ENCODE assay signal across 8 cellular contexts in genomic region chr17:44219636-44220210, GRCh38. TPM values are rescaled to one million over a fixed set of nuclear protein-coding genes. Genes with fewer than 3 reads are reported as not detected.
A peak's percentile ranks its signal among the peaks of the same experiment; 100 is the strongest.
DNase-seq lines count a peak whose midpoint lies in the region; ATAC-seq and TF ChIP-seq lines count a peak whose summit lies in the region.

Gene UBTF (minus strand): TSS chr17:44219675. CDS start chr17:44218229, 1,446 bp downstream.

- no peaks in the 10 kb centered on the region for H3K9me3 ChIP-seq in testis

- WGBS in testis, 2 donors, result 1 to 5% methylated on average over 4 to 19 of the region's 68 CpGs

- peak within 1 kb of the TSS; percentile 97 for H3K27ac Mint-ChIP-seq in nephron progenitor cell

- no peaks in the 10 kb centered on the region for H3K27me3 Mint-ChIP-seq in nephron progenitor cell (ENCODE audit: low read depth, poor library complexity)

- TF ChIP-seq POLR2A in testis (IDR thresholded peaks at IDR 0.05), result no peak

- H3K27ac ChIP-seq in foreskin keratinocyte (peak within 1 kb of the TSS; percentile 95), testis (peak within 1 kb of the TSS; percentile 96 to 99)

- peak within 1 kb of the TSS; percentile 93 for H3K4me3 Mint-ChIP-seq in nephron progenitor cell

- intact Hi-C loops in testis (cut with DNase I; ENCODE audit: low total_unique reads), result loop anchor here (5.0 kb wide), 1 partner anchor 103 kb away; the partner anchor contains the start of gene SLC25A39

- ATAC-seq in GM18907 (IDR thresholded peaks at IDR 0.05; ENCODE audit: unreplicated experiment) (peak; percentile 24), foreskin keratinocyte (peak; percentile 21)

- peak within 1 kb of the TSS; percentile 78 to 93 for H3K4me3 ChIP-seq in testis

- TF ChIP-seq CTCF in foreskin keratinocyte (conservative IDR thresholded peaks at IDR 0.05) (no peak), nephron progenitor cell (IDR thresholded peaks at IDR 0.05) (no peak), testis (IDR thresholded peaks at IDR 0.05) (no peak)

- H3K9me3 Mint-ChIP-seq in nephron progenitor cell, result no peaks in the 10 kb centered on the region

- H3K4me1 Mint-ChIP-seq in nephron progenitor cell, result peaks cover 45% of the 10 kb centered on the region

- peaks cover 24% of the 10 kb centered on the region for H3K36me3 Mint-ChIP-seq in nephron progenitor cell (ENCODE audit: low read depth)

- no peaks in the 10 kb centered on the region for H3K36me3 ChIP-seq in testis (ENCODE audit: low read depth, missing control alignments)

- H3K4me1 ChIP-seq in foreskin keratinocyte (peaks cover 16% of the 10 kb centered on the region), testis (peaks cover 31% of the 10 kb centered on the region)

- H3K27me3 ChIP-seq in foreskin keratinocyte (no peaks in the 10 kb centered on the region), testis (no peaks in the 10 kb centered on the region)

- DNase-seq in A172 (ENCODE audit: low spot score) (peak; percentile 40), HK-2 (ENCODE audit: unreplicated experiment) (peak; percentile 68), OCI-M1 (lab: John Stamatoyannopoulos, UW) (peak; percentile 77), activated gamma-delta T cell treated with Interleukin-2 at 50 U/mL for 16 hours (peak; percentile 76), foreskin keratinocyte (no peak), nephron progenitor cell (peak; percentile 75), testis (peak; percentile 60)

RNA-seq across cellular contexts. Expression of gene UBTF, which starts in this region (rescaled TPM):
- 67.4 and 75.3 TPM in 2 replicates for total RNA-seq in A172 (2014; rRNA removed; shearing (Covaris generic))
- 49.8 and 56.0 TPM in 2 replicates for total RNA-seq in foreskin keratinocyte
- 28.8 and 32.1 TPM in 2 replicates for polyA plus RNA-seq in foreskin keratinocyte
- total RNA-seq in testis, result 10 to 100 TPM; 69.6 to 78.7 TPM
- polyA plus RNA-seq in testis (ENCODE audit: insufficient read depth, low read depth, low replicate concordance), result 54.2 TPM

Comparison
In these comparisons a context has a peak if more than half of its experiments do, and no peak if none do; other contexts are left out.
1. DNase-seq: peak in A172 (single experiment), HK-2 (single experiment), OCI-M1 (single experiment), activated gamma-delta T cell treated with Interleukin-2 at 50 U/mL for 16 hours (single experiment), nephron progenitor cell (single experiment) and testis (single experiment); none in foreskin keratinocyte (0 of 2).